In the genomic region with DNA sequence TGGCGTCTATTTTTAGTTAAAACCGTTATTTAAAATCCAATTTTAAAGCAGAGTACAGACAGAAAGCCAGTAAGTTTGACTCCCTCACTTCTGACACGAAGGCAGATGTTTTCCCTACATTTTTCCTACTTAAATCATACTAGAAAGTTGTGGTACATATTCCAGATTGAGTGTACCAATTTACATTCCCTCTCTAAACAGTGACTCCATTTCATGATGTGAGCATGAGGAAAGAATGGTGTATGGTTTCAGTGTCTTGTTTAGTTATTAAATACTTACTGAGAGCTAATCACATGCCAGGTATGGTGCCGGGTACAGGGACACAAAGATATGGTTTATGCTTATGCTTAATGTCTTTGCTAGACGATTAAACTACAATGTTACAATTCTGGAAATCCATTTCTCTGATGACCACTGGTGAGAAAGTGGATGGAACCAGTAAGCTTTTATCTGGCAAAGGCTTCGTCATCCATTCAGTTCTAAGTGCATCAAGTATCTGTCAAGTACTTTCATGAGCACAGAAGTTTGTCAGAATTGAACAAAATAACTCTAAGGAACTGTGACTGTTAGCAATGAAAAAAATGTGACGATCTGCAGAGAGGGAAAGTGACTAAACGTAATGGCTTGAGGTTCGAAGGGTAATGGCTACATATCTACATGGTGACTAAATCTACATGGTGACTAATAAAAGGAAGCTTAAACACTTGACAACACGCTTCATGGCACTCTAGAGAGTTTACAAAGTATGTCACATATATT, we compare ENCODE assay signal across 1 cellular context.
TF ChIP-seq lines count a peak whose summit lies in the region.

No MANE protein-coding gene starts in this region.

TF ChIP-seq in IMR-90, 13 proteins besides CTCF, POLR2A, EP300 and RAD21 (continued from another document):
- TF ChIP-seq RCOR1 (IDR thresholded peaks at IDR 0.05; ENCODE audit: insufficient replicate concordance, low read length) (peak; percentile 14), CEBPB (IDR thresholded peaks at IDR 0.05; ENCODE audit: low read depth, low read length) (peak; percentile 72)
